1 cellular context compared by ENCODE assay signal in the genomic region with DNA sequence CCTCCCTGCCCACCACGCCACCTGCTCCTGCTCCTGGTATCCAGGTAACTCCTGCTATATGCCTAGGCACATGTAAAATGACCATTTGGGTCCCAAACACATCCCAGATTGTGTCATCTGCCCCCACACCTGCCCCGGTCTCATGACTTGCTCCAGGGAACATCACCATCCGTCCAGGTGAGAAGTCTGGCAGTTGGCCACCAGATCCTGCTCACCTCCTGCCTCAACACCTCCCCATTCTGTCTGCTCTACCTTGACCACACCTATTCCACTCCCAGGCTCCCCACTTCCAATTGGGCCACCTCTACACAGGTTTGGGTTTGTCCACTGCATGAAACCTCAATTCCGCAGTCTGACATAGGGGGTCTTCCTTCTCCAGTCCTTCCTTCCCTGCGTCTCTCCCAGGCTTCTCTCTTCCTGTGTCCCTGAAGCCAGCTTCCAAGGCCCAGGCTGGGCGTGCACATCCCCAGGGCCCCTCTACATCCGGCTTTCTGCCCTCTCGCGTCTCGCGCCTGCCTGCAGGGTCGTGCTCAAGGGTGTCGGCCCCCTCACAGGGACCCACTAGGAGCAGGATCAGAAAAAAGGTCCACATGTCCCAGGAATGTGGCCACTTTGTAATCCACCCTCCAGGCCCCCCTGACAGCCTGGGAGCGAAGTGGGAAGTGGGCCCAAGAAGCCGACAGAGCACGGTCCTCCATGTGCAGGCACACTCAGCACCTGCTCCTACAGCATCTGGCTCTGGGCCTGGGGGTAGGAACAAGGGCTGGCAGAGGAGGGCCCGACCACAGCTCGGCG.
TF ChIP-seq lines count a peak whose summit lies in the region.

No MANE protein-coding gene starts in this region.

TF ChIP-seq in H1, 55 proteins besides CTCF, POLR2A, EP300 and RAD21:
- TF ChIP-seq EZH2 (IDR thresholded peaks at IDR 0.05; ENCODE audit: low read depth, low read length, severe bottlenecking) (no peak), BACH1 (IDR thresholded peaks at IDR 0.05; ENCODE audit: low read length) (no peak), SIN3A (conservative IDR thresholded peaks at IDR 0.05 in 1 of 2, IDR thresholded peaks at IDR 0.05 in 1 of 2; ENCODE audit: low read depth in 1 of 2, low read length in 2 of 2) (no peak), SP2 (IDR thresholded peaks at IDR 0.05; ENCODE audit: low read length) (no peak), CHD2 (IDR thresholded peaks at IDR 0.05; ENCODE audit: low read length) (no peak), CTBP2 (IDR thresholded peaks at IDR 0.05; ENCODE audit: borderline replicate concordance, insufficient read depth, insufficient read length, low read length) (no peak), JUN (IDR thresholded peaks at IDR 0.05; ENCODE audit: low read depth, low read length) (no peak), RBBP5 (IDR thresholded peaks at IDR 0.05; ENCODE audit: borderline replicate concordance, low read depth, low read length) (no peak), SIX5 (IDR thresholded peaks at IDR 0.05; ENCODE audit: low read depth, low read length) (no peak)
